ENCODE assay signal across 26 cellular contexts in genomic region chr11:83238111-83238510, GRCh38.
"Had no signal": no experiment of that assay in that cellular context is flagged by ENCODE, and none has a peak within 500 bp of the region (broad histone marks: within the 10 kb centered on the region; RNA-seq: fewer than 3 reads in every experiment).

No MANE protein-coding gene starts in this region.

- H3K36me3 ChIP-seq: lower lobe of right lung, prostate gland, right atrium auricular region, suprapubic skin, transverse colon had no signal

- H3K4me3 ChIP-seq: esophagus squamous epithelium, heart right ventricle, lower lobe of right lung, prostate gland, right atrium auricular region, smooth muscle cell, suprapubic skin, transverse colon had no signal

- DNase-seq: effector CD8-positive, alpha-beta T cell; erythroblast; esophagus squamous epithelium; foreskin melanocyte; glutamatergic neuron; heart right ventricle; hippocampal formation; islet precursor cell; kidney glomerular epithelial cell; left ventricle myocardium superior; lower lobe of right lung; naive thymus-derived CD8-positive, alpha-beta T cell; nephron progenitor cell; nucleus accumbens; stimulated activated CD4-positive, alpha-beta T cell treated with anti-CD3 and anti-CD28 coated beads, Interleukin-12 subunit alpha, Interleukin-12 subunit beta, amount 100 ng/mL, for 4 hours; stimulated activated CD4-positive, alpha-beta T cell treated with anti-CD3 and anti-CD28 coated beads, Interleukin-1b, Interleukin-23, amount 100 ng/mL, for 48 hours; stimulated activated CD4-positive, alpha-beta T cell treated with anti-CD3 and anti-CD28 coated beads, Interleukin-4, amount 100 ng/mL, for 1 hour; stimulated activated CD8-positive, alpha-beta memory T cell treated with anti-CD3 and anti-CD28 coated beads, Interleukin-4, amount 100 ng/mL, for 48 hours; stimulated activated naive CD4-positive, alpha-beta T cell; stimulated activated naive CD8-positive, alpha-beta T cell treated with anti-CD3 and anti-CD28 coated beads, Interleukin-15, amount 100 ng/mL, for 72 hours; transverse colon had no signal

- H3K4me1 ChIP-seq: esophagus squamous epithelium, lower lobe of right lung, prostate gland, suprapubic skin, transverse colon had no signal

- H3K9me3 ChIP-seq: esophagus squamous epithelium, heart right ventricle, lower lobe of right lung, prostate gland, right atrium auricular region, suprapubic skin, transverse colon had no signal

- H3K27ac ChIP-seq: esophagus squamous epithelium, heart right ventricle, lower lobe of right lung, prostate gland, right atrium auricular region, suprapubic skin, transverse colon had no signal

- H3K4me2 ChIP-seq: smooth muscle cell had no signal

- H3K27me3 ChIP-seq: esophagus squamous epithelium, heart right ventricle, right atrium auricular region, suprapubic skin, transverse colon had no signal

- ATAC-seq: heart right ventricle; left ventricle myocardium superior; lower lobe of right lung; naive thymus-derived CD8-positive, alpha-beta T cell; sciatic nerve; stimulated activated naive CD8-positive, alpha-beta T cell treated with anti-CD3 and anti-CD28 coated beads, Interleukin-15, amount 100 ng/mL, for 72 hours had no signal
